ENCODE assay signal across 16 cellular contexts in genomic region chr11:47387944-47388696, GRCh38. TPM values are rescaled to one million over a fixed set of nuclear protein-coding genes. Genes with fewer than 3 reads are reported as not detected.
DNase-seq lines count a peak whose midpoint lies in the region; TF ChIP-seq lines count a peak whose summit lies in the region.
"Had no signal": no experiment of that assay in that cellular context is flagged by ENCODE, and none has a peak within 500 bp of the region (broad histone marks: within the 10 kb centered on the region; RNA-seq: fewer than 3 reads in every experiment).

No MANE protein-coding gene starts in this region.

- no peaks in the 10 kb centered on the region for H3K4me1 Mint-ChIP-seq in progenitor cell of endocrine pancreas (ENCODE audit: low read depth)

- no peaks in the 10 kb centered on the region for H3K36me3 ChIP-seq in neuronal stem cell (replicated peaks in 1 of 2; ENCODE audit: control insufficient read depth in 2 of 2, insufficient read depth in 2 of 2, low read length in 2 of 2)
- H3K36me3 ChIP-seq: esophagus muscularis mucosa had no signal

- H3K27me3 ChIP-seq in neuronal stem cell (ENCODE audit: control insufficient read depth in 3 of 3, insufficient read depth in 3 of 3, low read depth in 1 of 3, low read length in 3 of 3): peaks cover 0 to 5% (median 0%) of the 10 kb centered on the region in 3 experiments
- H3K27me3 ChIP-seq: esophagus muscularis mucosa had no signal

- no peak overlapping the region for H3K4me3 ChIP-seq in neuronal stem cell (ENCODE audit: low read length in 2 of 2)
- H3K4me3 ChIP-seq: esophagus muscularis mucosa had no signal

- WGBS in neuronal stem cell (ENCODE audit: extremely low coverage in 2 of 2, insufficient read length in 2 of 2, insufficient replicate concordance in 1 of 2), 2 donors: no CpG with 5 or more reads among the region's 13 CpGs

- H3K9me3 Mint-ChIP-seq in progenitor cell of endocrine pancreas (ENCODE audit: low read depth): no peaks in the 10 kb centered on the region
- H3K9me3 Mint-ChIP-seq: HFFc6 had no signal

- peak overlapping the region; percentile 72 for H3K18ac ChIP-seq in neuronal stem cell (ENCODE audit: low read length)

- H2AFZ ChIP-seq in neuronal stem cell (ENCODE audit: low read length): peak overlapping the region; percentile 72

- H2BK12ac ChIP-seq in neuronal stem cell (ENCODE audit: low read length): peak overlapping the region; percentile 18

- no peak overlapping the region for H3K14ac ChIP-seq in neuronal stem cell (ENCODE audit: low read length)

- H4K91ac ChIP-seq in neuronal stem cell (ENCODE audit: low read depth, low read length, poor library complexity): no peak overlapping the region

- H3K27ac ChIP-seq in neuronal stem cell (replicated peaks; ENCODE audit: low read length): no peak overlapping the region

- no peak for TF ChIP-seq CTCF in progenitor cell of endocrine pancreas (IDR thresholded peaks at IDR 0.05; ENCODE audit: unreplicated experiment)

- no peak overlapping the region for H3K4ac ChIP-seq in neuronal stem cell (ENCODE audit: low read length)

- H2BK120ac ChIP-seq in neuronal stem cell (ENCODE audit: low read depth, low read length): no peak overlapping the region

- DNase-seq in D341Med (ENCODE audit: low spot score) (peak; percentile 20), NOMO-1 (lab: John Stamatoyannopoulos, UW; ENCODE audit: unreplicated experiment in 2 of 2) (peak; percentile 75 to 76), epidermal melanocyte (ENCODE audit: insufficient read length, low spot score) (peak; percentile 9), neuronal stem cell (ENCODE audit: low spot score) (no peak), HUDEP-2 (lab: John Stamatoyannopoulos, UW; ENCODE audit: unreplicated experiment in 76 of 76) (no peak), progenitor cell of endocrine pancreas (ENCODE audit: low spot score, unreplicated experiment) (no peak), DMS153 treated with DMSO at 0.1 percent for 48 hours (lab: John Stamatoyannopoulos, UW; ENCODE audit: unreplicated experiment) (no peak)
- no peak for DNase-seq in activated CD4-positive, alpha-beta T cell treated with anti-CD3 and anti-CD28 coated beads for 1 hour
- DNase-seq: activated CD4-positive, alpha-beta T cell treated with anti-CD3 and anti-CD28 coated beads, Interleukin-2, amount 50 U/mL, for 1 hour; anterior cingulate cortex; DMS153; HFFc6; MM.1S; SHP77; T1000 had no signal

- H3K9me3 ChIP-seq in neuronal stem cell (replicated peaks in 1 of 2; ENCODE audit: control insufficient read depth in 2 of 2, insufficient read depth in 1 of 2, low read depth in 1 of 2, low read length in 2 of 2): no peaks in the 10 kb centered on the region
- H3K9me3 ChIP-seq: esophagus muscularis mucosa had no signal

- no peak overlapping the region for H2BK15ac ChIP-seq in neuronal stem cell (ENCODE audit: low read length)

- peak overlapping the region; percentile 33 for H4K8ac ChIP-seq in neuronal stem cell (ENCODE audit: low read depth, low read length)

- peaks cover 3% of the 10 kb centered on the region for H3K27me3 Mint-ChIP-seq in progenitor cell of endocrine pancreas

- no peak overlapping the region for H2BK5ac ChIP-seq in neuronal stem cell (ENCODE audit: low read length)

- H3K79me1 ChIP-seq in neuronal stem cell (ENCODE audit: low read depth, low read length): no peaks in the 10 kb centered on the region

- H3K36me3 Mint-ChIP-seq in progenitor cell of endocrine pancreas (ENCODE audit: insufficient read depth): no peaks in the 10 kb centered on the region

- H3K4me2 ChIP-seq in neuronal stem cell (ENCODE audit: insufficient read depth, low read length, poor library complexity, severe bottlenecking): no peak overlapping the region

- no peak overlapping the region for H3K4me3 Mint-ChIP-seq in progenitor cell of endocrine pancreas (ENCODE audit: low read depth)
- H3K4me3 Mint-ChIP-seq: HFFc6 had no signal

- no peak overlapping the region for H3K27ac Mint-ChIP-seq in progenitor cell of endocrine pancreas
- H3K27ac Mint-ChIP-seq: HFFc6 had no signal

- H2AK5ac ChIP-seq in neuronal stem cell (ENCODE audit: low read depth, low read length): peak overlapping the region; percentile 24

- H3K9ac ChIP-seq in neuronal stem cell (ENCODE audit: low read depth, low read length, poor library complexity): peak overlapping the region; percentile 32

- no peak overlapping the region for H3K23ac ChIP-seq in neuronal stem cell (ENCODE audit: low read depth, low read length, poor library complexity)

- H3K4me1 ChIP-seq in neuronal stem cell (ENCODE audit: control insufficient read depth in 2 of 2, insufficient read depth in 1 of 2, low read depth in 1 of 2, low read length in 2 of 2): peaks cover 0 to 6% of the 10 kb centered on the region in 2 donors

RNA-seq across cellular contexts. Expression of gene SPI1, which starts 9.8 kb away (rescaled TPM):
- not detected for polyA plus RNA-seq in neuronal stem cell (2013, experiment 1 of 2)
- 0.03 TPM for polyA plus RNA-seq in neuronal stem cell (2013, experiment 2 of 2)
- total RNA-seq in progenitor cell of endocrine pancreas: not detected in 2 replicates
- total RNA-seq: HFFc6 had no signal

RNA-seq across cellular contexts. Expression of gene SLC39A13, which starts 20.3 kb away (rescaled TPM):
- polyA plus RNA-seq in neuronal stem cell (2013, experiment 1 of 2): 21.6 TPM
- 20.9 TPM for polyA plus RNA-seq in neuronal stem cell (2013, experiment 2 of 2)
- total RNA-seq in progenitor cell of endocrine pancreas: 38.3 and 42.4 TPM in 2 replicates

RNA-seq across cellular contexts. Expression of gene MYBPC3, which starts 35.6 kb away (rescaled TPM):
- polyA plus RNA-seq in neuronal stem cell (2013, experiment 1 of 2): not detected
- polyA plus RNA-seq in neuronal stem cell (2013, experiment 2 of 2): 0.01 TPM
- total RNA-seq in progenitor cell of endocrine pancreas: 0.10 and 0.22 TPM in 2 replicates
- total RNA-seq: HFFc6 had no signal

RNA-seq across cellular contexts. Expression of gene PSMC3, which starts 38.1 kb away (rescaled TPM):
- polyA plus RNA-seq in neuronal stem cell (2013, experiment 1 of 2): 74.9 TPM
- polyA plus RNA-seq in neuronal stem cell (2013, experiment 2 of 2): 75.0 TPM
- 101 and 103 TPM in 2 replicates for total RNA-seq in progenitor cell of endocrine pancreas

Comparison
In these comparisons a context has a peak if more than half of its experiments do, and no peak if none do; other contexts are left out.
1. DNase-seq: peak in D341Med (single experiment), NOMO-1 (2 of 2) and epidermal melanocyte (single experiment); none in neuronal stem cell (single experiment), HUDEP-2 (0 of 76), progenitor cell of endocrine pancreas (single experiment), DMS153 treated with DMSO at 0.1 percent for 48 hours (single experiment) and activated CD4-positive, alpha-beta T cell treated with anti-CD3 and anti-CD28 coated beads for 1 hour (single experiment).